ENCODE assay signal across 28 cellular contexts in the genomic region with DNA sequence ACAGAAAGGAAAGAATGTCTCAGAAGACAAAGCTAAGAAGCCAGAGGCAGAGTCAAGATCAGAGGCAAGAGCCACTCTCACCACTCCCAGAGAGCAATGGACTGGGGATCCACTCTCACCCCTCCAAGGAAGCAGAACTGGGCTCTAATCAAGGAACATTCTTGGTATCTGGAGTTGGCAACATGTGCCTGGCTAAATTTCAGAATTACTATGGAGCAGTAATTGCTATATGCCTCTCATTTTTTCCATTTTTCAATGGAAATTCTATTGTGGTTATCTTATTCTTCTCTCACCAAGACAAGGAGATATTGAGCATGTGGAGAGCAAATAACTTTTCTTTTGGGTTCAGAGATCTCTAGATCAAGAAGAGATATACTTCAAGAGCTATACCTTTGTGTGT.
"Had no signal": no experiment of that assay in that cellular context is flagged by ENCODE, and none has a peak within 500 bp of the region (broad histone marks: within the 10 kb centered on the region; RNA-seq: fewer than 3 reads in every experiment).

No MANE protein-coding gene starts in this region.

- ATAC-seq: stimulated activated effector memory CD8-positive, alpha-beta T cell treated with anti-CD3 and anti-CD28 coated beads, Interleukin-12 subunit alpha, Interleukin-12 subunit beta, amount 100 ng/mL, for 72 hours; stimulated activated memory B cell treated with anti-CD40 and anti-IgM and Interleukin-4, amounts not matched to agents 10 μg/mL and 1 μg/mL and 100 μg/mL, for 72 hours; stimulated activated naive B cell treated with anti-CD40 and anti-IgM and Interleukin-4, amounts not matched to agents 10 μg/mL and 1 μg/mL and 100 μg/mL, for 72 hours; stimulated activated naive CD8-positive, alpha-beta T cell treated with anti-CD3 and anti-CD28 coated beads, Interleukin-15, Interleukin-2, amounts not matched to agents 100 U/mL and 50 U/mL, for 24 hours; upper lobe of right lung had no signal

- H3K36me3 ChIP-seq: stomach, suprapubic skin, thoracic aorta, thyroid gland, tibial nerve, transverse colon, upper lobe of left lung, upper lobe of right lung, uterus had no signal

- H3K27ac Mint-ChIP-seq: stimulated activated effector memory CD8-positive, alpha-beta T cell treated with anti-CD3 and anti-CD28 coated beads, Interleukin-12 subunit alpha, Interleukin-12 subunit beta, amount 100 ng/mL, for 72 hours; stimulated activated memory B cell treated with anti-CD40 and anti-IgM and Interleukin-4, amounts not matched to agents 10 μg/mL and 1 μg/mL and 100 μg/mL, for 72 hours; stimulated activated naive B cell treated with anti-CD40 and anti-IgM and Interleukin-4, amounts not matched to agents 10 μg/mL and 1 μg/mL and 100 μg/mL, for 72 hours; stimulated activated naive CD8-positive, alpha-beta T cell treated with anti-CD3 and anti-CD28 coated beads, Interleukin-15, Interleukin-2, amounts not matched to agents 100 ng/mL and 50 ng/mL, for 24 hours; type B pancreatic cell had no signal

- H3K27me3 ChIP-seq: stomach, suprapubic skin, testis, thyroid gland, tibial artery, tibial nerve, transverse colon, upper lobe of left lung, upper lobe of right lung, uterus, vagina had no signal

- H3K4me3 Mint-ChIP-seq: stimulated activated effector memory CD8-positive, alpha-beta T cell treated with anti-CD3 and anti-CD28 coated beads, Interleukin-12 subunit alpha, Interleukin-12 subunit beta, amount 100 ng/mL, for 72 hours; stimulated activated memory B cell treated with anti-CD40 and anti-IgM and Interleukin-4, amounts not matched to agents 10 μg/mL and 1 μg/mL and 100 μg/mL, for 72 hours; stimulated activated naive B cell treated with anti-CD40 and anti-IgM and Interleukin-4, amounts not matched to agents 10 μg/mL and 1 μg/mL and 100 μg/mL, for 72 hours; stimulated activated naive CD8-positive, alpha-beta T cell treated with anti-CD3 and anti-CD28 coated beads, Interleukin-15, Interleukin-2, amounts not matched to agents 100 ng/mL and 50 ng/mL, for 24 hours; type B pancreatic cell had no signal

- H3K4me1 Mint-ChIP-seq: stimulated activated effector memory CD8-positive, alpha-beta T cell treated with anti-CD3 and anti-CD28 coated beads, Interleukin-12 subunit alpha, Interleukin-12 subunit beta, amount 100 ng/mL, for 72 hours; stimulated activated memory B cell treated with anti-CD40 and anti-IgM and Interleukin-4, amounts not matched to agents 10 μg/mL and 1 μg/mL and 100 μg/mL, for 72 hours; stimulated activated naive B cell treated with anti-CD40 and anti-IgM and Interleukin-4, amounts not matched to agents 10 μg/mL and 1 μg/mL and 100 μg/mL, for 72 hours had no signal

- H3K36me3 Mint-ChIP-seq: stimulated activated effector memory CD8-positive, alpha-beta T cell treated with anti-CD3 and anti-CD28 coated beads, Interleukin-12 subunit alpha, Interleukin-12 subunit beta, amount 100 ng/mL, for 72 hours; stimulated activated naive B cell treated with anti-CD40 and anti-IgM and Interleukin-4, amounts not matched to agents 10 μg/mL and 1 μg/mL and 100 μg/mL, for 72 hours had no signal

- H3K4me3 ChIP-seq: stomach, suprapubic skin, testis, thoracic aorta, thyroid gland, tibial artery, tibial nerve, transverse colon, upper lobe of left lung, upper lobe of right lung, uterus, vagina had no signal

- H3K27ac ChIP-seq: stomach, suprapubic skin, testis, thoracic aorta, thyroid gland, tibial artery, tibial nerve, transverse colon, upper lobe of left lung, upper lobe of right lung, uterus, vagina had no signal

- H3K9me3 Mint-ChIP-seq: stimulated activated effector memory CD8-positive, alpha-beta T cell treated with anti-CD3 and anti-CD28 coated beads, Interleukin-12 subunit alpha, Interleukin-12 subunit beta, amount 100 ng/mL, for 72 hours had no signal

- DNase-seq: stimulated activated CD4-positive, alpha-beta T cell treated with anti-CD3 and anti-CD28 coated beads, Interleukin-2, amount 100 ng/mL, for 48 hours; stimulated activated CD4-positive, alpha-beta T cell treated with anti-CD3 and anti-CD28 coated beads, Interleukin-4, amount 100 ng/mL, for 1 hour; stimulated activated CD4-positive, alpha-beta T cell treated with anti-CD3 and anti-CD28 coated beads, Interleukin-4, amount 100 ng/mL, for 24 hours; stimulated activated CD4-positive, alpha-beta T cell treated with anti-CD3 and anti-CD28 coated beads, Interleukin-4, amount 100 ng/mL, for 4 hours; stimulated activated CD8-positive, alpha-beta memory T cell treated with anti-CD3 and anti-CD28 coated beads, Interleukin-4, amount 100 ng/mL, for 48 hours; stimulated activated naive B cell treated with anti-CD40 and anti-IgM and Interleukin-4, amounts not matched to agents 10 μg/mL and 1 μg/mL and 100 μg/mL, for 72 hours; stimulated activated naive CD4-positive, alpha-beta T cell; stimulated activated naive CD4-positive, alpha-beta T cell treated with Interleukin-2 at 50 U/mL for 16 hours; stimulated activated naive CD8-positive, alpha-beta T cell treated with anti-CD3 and anti-CD28 coated beads, Interleukin-15, Interleukin-2, amounts not matched to agents 100 U/mL and 50 U/mL, for 24 hours; stomach; substantia nigra; testis; thyroid gland; tibial artery; transverse colon; trophoblast cell; upper lobe of left lung; upper lobe of right lung; uterus had no signal

- H3K4me1 ChIP-seq: thyroid gland, uterus had no signal

- H3K9me3 ChIP-seq: suprapubic skin, testis, thoracic aorta, thyroid gland had no signal

- FAIRE-seq: urothelium cell line had no signal
